Comparison of ENCODE assay signal across 16 cellular contexts in the genomic region with DNA sequence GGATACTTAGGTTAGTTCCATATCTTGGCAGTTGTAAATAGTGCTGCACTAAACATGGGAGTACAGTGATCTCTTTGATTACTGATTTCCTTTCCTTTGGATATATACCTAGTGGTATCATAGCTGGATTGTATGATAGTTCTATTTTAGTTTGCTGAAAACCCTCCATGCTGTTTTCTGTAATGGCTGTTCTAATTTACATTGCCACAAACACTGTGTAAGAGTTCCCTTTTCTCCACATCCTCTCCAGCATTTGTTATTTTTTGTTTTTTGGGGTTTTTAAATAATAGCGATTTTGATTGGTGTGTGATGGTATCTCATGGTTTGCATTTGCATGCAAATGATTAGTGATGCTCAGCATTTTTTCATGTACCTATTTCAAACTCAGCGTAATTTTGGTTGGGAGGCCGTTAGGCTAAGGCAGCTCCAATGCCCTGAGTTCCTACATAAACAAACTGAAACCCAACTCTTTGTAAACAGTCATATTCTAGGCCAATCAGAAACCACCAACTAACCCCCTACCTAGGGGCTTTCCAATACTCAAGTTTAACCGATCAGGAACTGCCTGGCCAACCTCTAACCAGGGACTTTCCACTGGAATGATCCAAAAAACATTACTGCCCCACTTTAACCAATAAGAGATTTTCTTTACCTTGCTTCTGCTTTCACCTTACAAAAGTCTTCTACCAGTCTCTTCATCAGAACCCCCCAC.
DNase-seq lines count a peak whose midpoint lies in the region; ATAC-seq and TF ChIP-seq lines count a peak whose summit lies in the region.
"Had no signal": no experiment of that assay in that cellular context is flagged by ENCODE, and none has a peak within 500 bp of the region (broad histone marks: within the 10 kb centered on the region; RNA-seq: fewer than 3 reads in every experiment).

No MANE protein-coding gene starts in this region.

- H4K20me1 ChIP-seq in KMS-11 (ENCODE audit: insufficient read depth): no peaks in the 10 kb centered on the region

- DNase-seq in activated CD4-positive, alpha-beta T cell treated with anti-CD3 and anti-CD28 coated beads for 36 hours: no peak
- no peak for DNase-seq in activated CD4-positive, alpha-beta T cell treated with anti-CD3 and anti-CD28 coated beads for 48 hours
- DNase-seq in natural killer cell treated with Interleukin-12 subunit alpha and Interleukin-12 subunit beta and Interleukin-15 and Interleukin-18, amount 100 ng/mL, for 72 hours (ENCODE audit: low spot score): no peak
- no peak for DNase-seq in effector CD4-positive, alpha-beta T cell
- DNase-seq in foreskin fibroblast: no peak
- DNase-seq: activated naive CD4-positive, alpha-beta T cell; Caco-2; kidney; NCI-H1105 treated with DMSO at 0.1 percent for 48 hours; NCI-H446 treated with DMSO at 0.1 percent for 48 hours; psoas muscle; thyroid gland had no signal

- no peaks in the 10 kb centered on the region for H3K36me3 ChIP-seq in KMS-11 (ENCODE audit: insufficient read depth)
- H3K36me3 ChIP-seq: thyroid gland had no signal

- intact Hi-C loops in activated CD4-positive, alpha-beta T cell treated with anti-CD3 and anti-CD28 coated beads for 36 hours (cut with DNase I, micrococcal nuclease): no loop called here

- TF ChIP-seq CTCF in KMS-11 (conservative IDR thresholded peaks at IDR 0.05; ENCODE audit: low read depth, low read length): no peak
- no peak for TF ChIP-seq CTCF in foreskin fibroblast (IDR thresholded peaks at IDR 0.05; ENCODE audit: low read depth, low read length)

- H3K27me3 Mint-ChIP-seq in activated CD4-positive, alpha-beta T cell treated with anti-CD3 and anti-CD28 coated beads for 36 hours: no peaks in the 10 kb centered on the region
- H3K27me3 Mint-ChIP-seq in natural killer cell treated with Interleukin-12 subunit alpha and Interleukin-12 subunit beta and Interleukin-15 and Interleukin-18, amount 100 ng/mL, for 72 hours: no peaks in the 10 kb centered on the region

- H3K4me1 ChIP-seq in KMS-11 (ENCODE audit: low read depth, poor library complexity, severe bottlenecking): peaks cover 93% of the 10 kb centered on the region
- H3K4me1 ChIP-seq: thyroid gland had no signal

- H3K27me3 ChIP-seq in KMS-11 (ENCODE audit: insufficient read depth, low read depth): no peaks in the 10 kb centered on the region
- H3K27me3 ChIP-seq: thyroid gland had no signal

- H3K9ac ChIP-seq in KMS-11: peak overlapping the region; percentile 82; the same call in 1 of the 2 replicates

- H3K27ac Mint-ChIP-seq in activated CD4-positive, alpha-beta T cell treated with anti-CD3 and anti-CD28 coated beads for 36 hours: no peak overlapping the region
- peak overlapping the region; percentile 36 to 72 for H3K27ac Mint-ChIP-seq in natural killer cell treated with Interleukin-12 subunit alpha and Interleukin-12 subunit beta and Interleukin-15 and Interleukin-18, amount 100 ng/mL, for 72 hours

- no peak overlapping the region for H2AFZ ChIP-seq in KMS-11 (ENCODE audit: low read depth)

- no peaks in the 10 kb centered on the region; the same call in 1 of the 2 replicates for H3K79me2 ChIP-seq in KMS-11 (ENCODE audit: insufficient read depth, low read depth)

- H3K4me2 ChIP-seq in KMS-11: peak overlapping the region; percentile 75

- peak; percentile 53 for ATAC-seq in activated CD4-positive, alpha-beta T cell treated with anti-CD3 and anti-CD28 coated beads for 36 hours
- ATAC-seq in GM19351 (IDR thresholded peaks at IDR 0.05; ENCODE audit: unreplicated experiment): peak; percentile 67
- peak; percentile 57 to 79 for ATAC-seq in natural killer cell treated with Interleukin-12 subunit alpha and Interleukin-12 subunit beta and Interleukin-15 and Interleukin-18, amount 100 ng/mL, for 72 hours
- ATAC-seq in GM21737 (IDR thresholded peaks at IDR 0.05; ENCODE audit: unreplicated experiment): no peak
- ATAC-seq: HCT116, psoas muscle had no signal

- H3K4me3 ChIP-seq in KMS-11 (IDR thresholded peaks at IDR 0.05; ENCODE audit: insufficient read depth, low read depth, low read length) (no peak overlapping the region), foreskin fibroblast (ENCODE audit: low read depth in 1 of 2, low read length in 2 of 2) (no peak overlapping the region)
- H3K4me3 ChIP-seq: psoas muscle, thyroid gland had no signal

- peaks cover 7% of the 10 kb centered on the region for H3K9me3 Mint-ChIP-seq in activated CD4-positive, alpha-beta T cell treated with anti-CD3 and anti-CD28 coated beads for 36 hours (ENCODE audit: low read depth)
- peaks cover 9% of the 10 kb centered on the region for H3K9me3 Mint-ChIP-seq in natural killer cell treated with Interleukin-12 subunit alpha and Interleukin-12 subunit beta and Interleukin-15 and Interleukin-18, amount 100 ng/mL, for 72 hours

- H3K36me3 Mint-ChIP-seq in activated CD4-positive, alpha-beta T cell treated with anti-CD3 and anti-CD28 coated beads for 36 hours (ENCODE audit: low read depth): peaks cover 21% of the 10 kb centered on the region
- H3K36me3 Mint-ChIP-seq in natural killer cell treated with Interleukin-12 subunit alpha and Interleukin-12 subunit beta and Interleukin-15 and Interleukin-18, amount 100 ng/mL, for 72 hours: peaks cover 22% of the 10 kb centered on the region

- CTCF ChIA-PET in activated CD4-positive, alpha-beta T cell treated with anti-CD3 and anti-CD28 coated beads for 36 hours (lab: Charles Lee): interaction anchor here (1.2 to 1.6 kb wide), 3 partner anchors 13 to 305 kb away, joined by 3 to 5 read pairs (median 3); no protein-coding TSS in a partner anchor

- H3K4me1 Mint-ChIP-seq in activated CD4-positive, alpha-beta T cell treated with anti-CD3 and anti-CD28 coated beads for 36 hours: peaks cover 11% of the 10 kb centered on the region
- H3K4me1 Mint-ChIP-seq in natural killer cell treated with Interleukin-12 subunit alpha and Interleukin-12 subunit beta and Interleukin-15 and Interleukin-18, amount 100 ng/mL, for 72 hours (ENCODE audit: low read depth in 2 of 2): peaks cover 8 to 20% of the 10 kb centered on the region in 2 donors

- H3K27ac ChIP-seq in KMS-11: peak overlapping the region; percentile 99
- H3K27ac ChIP-seq: psoas muscle, thyroid gland had no signal

- H3K4me3 Mint-ChIP-seq in activated CD4-positive, alpha-beta T cell treated with anti-CD3 and anti-CD28 coated beads for 36 hours: no peak overlapping the region
- peak overlapping the region; percentile 46 for H3K4me3 Mint-ChIP-seq in natural killer cell treated with Interleukin-12 subunit alpha and Interleukin-12 subunit beta and Interleukin-15 and Interleukin-18, amount 100 ng/mL, for 72 hours

- POLR2A ChIA-PET in activated CD4-positive, alpha-beta T cell treated with anti-CD3 and anti-CD28 coated beads for 36 hours (lab: Charles Lee): no interaction called here
